In the genomic region with DNA sequence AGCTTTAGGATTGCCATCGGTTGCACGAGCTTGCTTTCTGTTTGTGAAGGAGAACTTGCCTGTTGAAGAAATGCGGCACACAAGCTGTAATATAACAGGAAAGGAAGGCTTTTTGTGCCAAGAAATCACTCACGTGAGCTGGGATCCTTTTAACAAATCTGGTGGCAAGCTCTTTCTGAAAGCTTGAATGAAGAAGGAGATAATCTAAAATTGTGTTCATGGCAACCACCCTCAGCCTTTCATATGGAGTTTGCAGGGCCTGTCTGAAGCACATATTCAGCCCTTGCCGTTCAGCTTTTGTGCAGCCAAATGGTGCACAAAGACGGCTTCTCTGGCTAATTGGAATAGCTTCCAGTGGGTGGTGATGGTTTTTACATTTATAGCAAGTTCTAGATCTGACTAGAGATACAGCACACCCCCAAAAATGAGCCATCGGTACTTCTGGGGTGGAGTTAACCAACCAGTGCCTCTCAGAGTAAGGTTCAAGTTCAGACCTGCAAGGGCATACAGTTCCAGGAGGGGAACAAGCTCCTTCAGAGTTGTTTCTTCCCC, we compare ENCODE assay signal across 12 cellular contexts.
DNase-seq lines count a peak whose midpoint lies in the region; ATAC-seq and TF ChIP-seq lines count a peak whose summit lies in the region.
"Had no signal": no experiment of that assay in that cellular context is flagged by ENCODE, and none has a peak within 500 bp of the region (broad histone marks: within the 10 kb centered on the region; RNA-seq: fewer than 3 reads in every experiment).

No MANE protein-coding gene starts in this region.

- no peak for ATAC-seq in HG02870 (IDR thresholded peaks at IDR 0.05; ENCODE audit: unreplicated experiment)

- H3K4me1 ChIP-seq in A673 (ENCODE audit: insufficient read depth, low read length, poor library complexity, severe bottlenecking) (peaks cover 10% of the 10 kb centered on the region), ascending aorta (peaks cover 3 to 15% of the 10 kb centered on the region in 2 donors)
- H3K4me1 ChIP-seq: parathyroid adenoma had no signal

- H3K36me3 ChIP-seq in A673 (ENCODE audit: insufficient read depth, low read length, poor library complexity, severe bottlenecking) (no peaks in the 10 kb centered on the region), ascending aorta (no peaks in the 10 kb centered on the region)

- H3K27ac ChIP-seq in A673 (ENCODE audit: low read depth, low read length, poor library complexity, severe bottlenecking) (peak overlapping the region; percentile 44), ascending aorta (peak overlapping the region; percentile 75 to 77)
- H3K27ac ChIP-seq: parathyroid adenoma had no signal

- H3K4me3 ChIP-seq in A673 (ENCODE audit: low read depth, low read length, poor library complexity, severe bottlenecking) (no peak overlapping the region), ascending aorta (peak overlapping the region; percentile 18 to 50)

- POLR2A ChIA-PET in A673 (lab: Charles Lee; ENCODE audit: low non-redundant PET): interaction anchor here (0.6 kb wide), 1 partner anchor 831 kb away, joined by 3 read pairs; no protein-coding TSS in a partner anchor

- no TSS peak for BruUV-seq in A673 (replicated peaks; lab: Mats Ljungman, UMichigan)

- intact Hi-C loops in A673 (cut with micrococcal nuclease; ENCODE audit: unreplicated experiment) (no loop called here), ascending aorta (cut with DNase I) (no loop called here)

- no peaks in the 10 kb centered on the region for H3K9me3 ChIP-seq in A673 (ENCODE audit: low read depth, low read length, poor library complexity, severe bottlenecking)
- no peaks in the 10 kb centered on the region for H3K9me3 ChIP-seq in ascending aorta

- DNase-seq in A673 (ENCODE audit: low spot score) (peak; percentile 29), ascending aorta (ENCODE audit: low spot score in 2 of 2) (no peak), globus pallidus (ENCODE audit: low spot score) (peak; percentile 23), occipital lobe (lab: John Stamatoyannopoulos, UW) (peak; percentile 7), NCI-H1930 (lab: John Stamatoyannopoulos, UW) (no peak), NCI-H524 treated with DMSO at 0.1 percent for 48 hours (lab: John Stamatoyannopoulos, UW) (no peak)
- DNase-seq in stimulated activated naive CD4-positive, alpha-beta T cell (lab: John Stamatoyannopoulos, UW): no peak
- DNase-seq: activated CD4-positive, alpha-beta T cell treated with anti-CD3 and anti-CD28 coated beads for 48 hours; NCI-H2171; SHP77 had no signal

- no peak for TF ChIP-seq CTCF in A673 (conservative IDR thresholded peaks at IDR 0.05; ENCODE audit: low read depth, low read length)
- no peak for TF ChIP-seq CTCF in ascending aorta (IDR thresholded peaks at IDR 0.05)

- no peaks in the 10 kb centered on the region for H3K27me3 ChIP-seq in A673 (replicated peaks; ENCODE audit: insufficient read depth, low read depth, low read length, poor library complexity)
- no peaks in the 10 kb centered on the region for H3K27me3 ChIP-seq in ascending aorta

- CTCF ChIA-PET in A673 (lab: Charles Lee): no interaction called here

Comparison
In these comparisons a context has a peak if more than half of its experiments do, and no peak if none do; other contexts are left out.
1. DNase-seq: peak in A673 (single experiment), globus pallidus (single experiment) and occipital lobe (single experiment); none in ascending aorta (0 of 2), NCI-H1930 (0 of 2), NCI-H524 treated with DMSO at 0.1 percent for 48 hours (single experiment) and stimulated activated naive CD4-positive, alpha-beta T cell (0 of 6).